28 cellular contexts compared by ENCODE assay signal in genomic region chr15:38623744-38624143, GRCh38. TPM values are rescaled to one million over a fixed set of nuclear protein-coding genes. Genes with fewer than 3 reads are reported as not detected.
DNase-seq lines count a peak whose midpoint lies in the region; ATAC-seq and TF ChIP-seq lines count a peak whose summit lies in the region.
"Had no signal": no experiment of that assay in that cellular context is flagged by ENCODE, and none has a peak within 500 bp of the region (broad histone marks: within the 10 kb centered on the region; RNA-seq: fewer than 3 reads in every experiment).

No MANE protein-coding gene starts in this region.

- peak overlapping the region; percentile 27; the same call in 1 of the 2 replicates for H2AFZ ChIP-seq in OCI-LY7 (ENCODE audit: low read length)

- no peak overlapping the region for H3K4me3 Mint-ChIP-seq in immature natural killer cell
- H3K4me3 Mint-ChIP-seq: activated B cell treated with CpG ODN at 0.5 μM for 24 hours; activated naive CD4-positive, alpha-beta T cell treated with anti-CD3 and anti-CD28 coated beads, Interleukin-2, amount 10 ng/mL, durations not matched to agents 7 days and 5 days; CD4-positive, alpha-beta T cell; H9 had no signal

- H3K27ac Mint-ChIP-seq in immature natural killer cell = peak overlapping the region in 4 of 6 donors; percentile 5 to 74 (median 70)
- H3K27ac Mint-ChIP-seq: activated B cell treated with CpG ODN at 0.5 μM for 24 hours; activated naive CD4-positive, alpha-beta T cell treated with anti-CD3 and anti-CD28 coated beads, Interleukin-2, amount 10 ng/mL, durations not matched to agents 7 days and 5 days; CD4-positive, alpha-beta T cell; H9 had no signal

- peak; percentile 37 for DNase-seq in DMS 273 treated with DMSO at 0.1 percent for 48 hours (lab: John Stamatoyannopoulos, UW)
- no peak for DNase-seq in OCI-LY7 (ENCODE audit: low spot score)
- no peak for DNase-seq in immature natural killer cell
- DNase-seq in UCSD-AML1 (lab: John Stamatoyannopoulos, UW; ENCODE audit: unreplicated experiment) = no peak
- no peak for DNase-seq in OCI-M2 (lab: John Stamatoyannopoulos, UW; ENCODE audit: unreplicated experiment)
- DNase-seq: activated B cell treated with CpG ODN at 0.5 μM for 24 hours; activated naive CD4-positive, alpha-beta T cell treated with anti-CD3 and anti-CD28 coated beads, Interleukin-2, amount 10 ng/mL, durations not matched to agents 7 days and 5 days; activated T-cell treated with anti-CD3 and anti-CD28 coated beads, Interleukin-2, amount 50 U/mL, for 48 hours; amygdala; CD4-positive, alpha-beta T cell; DMS153; H9; kidney; mucosa of descending colon; NCI-H1694 treated with DMSO at 0.1 percent for 48 hours; NCI-H226; NCI-H82; posterior cingulate gyrus; SIG-M5; sigmoid colon; stimulated activated CD4-positive, alpha-beta T cell treated with anti-CD3 and anti-CD28 coated beads, Interleukin-15, amount 100 ng/mL, for 24 hours; SW 1271 had no signal

- no peaks in the 10 kb centered on the region for H3K9me3 Mint-ChIP-seq in immature natural killer cell
- H3K9me3 Mint-ChIP-seq: activated B cell treated with CpG ODN at 0.5 μM for 24 hours; CD4-positive, alpha-beta T cell; H9 had no signal

- peaks cover 0 to 5% (median 1%) of the 10 kb centered on the region in 3 donors for H3K27me3 Mint-ChIP-seq in immature natural killer cell (ENCODE audit: low read depth in 3 of 3)
- H3K27me3 Mint-ChIP-seq: activated B cell treated with CpG ODN at 0.5 μM for 24 hours; CD4-positive, alpha-beta T cell had no signal

- peaks cover 0 to 3% (median 0%) of the 10 kb centered on the region in 3 donors for H3K36me3 Mint-ChIP-seq in immature natural killer cell

- POLR2A ChIA-PET in OCI-LY7 (lab: Charles Lee) = interaction anchor here (1.0 to 1.1 kb wide), 3 partner anchors 12 to 27 kb away, joined by 3 to 4 read pairs (median 4); no protein-coding TSS in a partner anchor

- peak; percentile 62 for ATAC-seq in GM18520 (IDR thresholded peaks at IDR 0.05; ENCODE audit: unreplicated experiment)
- ATAC-seq in GM19455 (IDR thresholded peaks at IDR 0.05; ENCODE audit: unreplicated experiment) = no peak
- ATAC-seq: mucosa of descending colon had no signal

- no peak overlapping the region for H3K4me2 ChIP-seq in OCI-LY7 (ENCODE audit: low read length)

- H3K4me3 ChIP-seq in OCI-LY7 (ENCODE audit: low read depth, low read length, poor library complexity, severe bottlenecking) = no peak overlapping the region
- H3K4me3 ChIP-seq: breast epithelium, coronary artery, lung, mucosa of descending colon, sigmoid colon had no signal

- H3K4me1 Mint-ChIP-seq in immature natural killer cell = peaks cover 46 to 50% of the 10 kb centered on the region in 2 donors

- H3K79me2 ChIP-seq in OCI-LY7 (ENCODE audit: insufficient read depth, low read depth, low read length) = no peaks in the 10 kb centered on the region

- peaks cover 3% of the 10 kb centered on the region for H3K4me1 ChIP-seq in OCI-LY7 (ENCODE audit: insufficient read depth, low read length, poor library complexity, severe bottlenecking)
- H3K4me1 ChIP-seq: breast epithelium, sigmoid colon had no signal

- H4K20me1 ChIP-seq in OCI-LY7 (ENCODE audit: insufficient read depth, low read length) = no peaks in the 10 kb centered on the region

- H3K9me2 ChIP-seq in OCI-LY7 (ENCODE audit: insufficient read depth, low read length) = no peaks in the 10 kb centered on the region

- CTCF ChIA-PET in OCI-LY7 (lab: Charles Lee; ENCODE audit: unreplicated experiment) = no interaction called here

- intact Hi-C loops in OCI-LY7 (cut with micrococcal nuclease; ENCODE audit: unreplicated experiment) = no loop called here

- no TSS peak for BruUV-seq in OCI-LY7 (replicated peaks; lab: Mats Ljungman, UMichigan)

- H3K36me3 ChIP-seq in OCI-LY7 (ENCODE audit: insufficient read depth, low read length) = no peaks in the 10 kb centered on the region
- H3K36me3 ChIP-seq: breast epithelium, sigmoid colon had no signal

- TF ChIP-seq CTCF in OCI-LY7 (conservative IDR thresholded peaks at IDR 0.05; ENCODE audit: low read length) = no peak

- no peak overlapping the region for H3K27ac ChIP-seq in OCI-LY7 (ENCODE audit: low read depth, low read length, poor library complexity, severe bottlenecking)
- H3K27ac ChIP-seq: breast epithelium, coronary artery, sigmoid colon had no signal

- no peaks in the 10 kb centered on the region for H3K9me3 ChIP-seq in OCI-LY7 (ENCODE audit: low read length)
- H3K9me3 ChIP-seq: breast epithelium, mucosa of descending colon, sigmoid colon had no signal

RNA-seq across cellular contexts. Expression of gene RASGRP1, which starts 59.1 kb away (rescaled TPM):
- 17.0 and 17.2 TPM in 2 replicates for total RNA-seq in OCI-LY7 (2014; rRNA removed; shearing (Covaris generic))
- 6.1 and 12.9 TPM in 2 replicates for total RNA-seq in OCI-LY7 (2022)
- 10 to 100 TPM; 21.9 to 63.9 (median 22.7) TPM for polyA plus RNA-seq in immature natural killer cell
- total RNA-seq: LHCN-M2 had no signal
